ENCODE assay signal across 22 cellular contexts in genomic region chrX:13386636-13387035, GRCh38.
DNase-seq lines count a peak whose midpoint lies in the region; ATAC-seq and TF ChIP-seq lines count a peak whose summit lies in the region.
"Had no signal": no experiment of that assay in that cellular context is flagged by ENCODE, and none has a peak within 500 bp of the region (broad histone marks: within the 10 kb centered on the region; RNA-seq: fewer than 3 reads in every experiment).

No MANE protein-coding gene starts in this region.

- H3K27ac Mint-ChIP-seq in brain: peak overlapping the region in 3 of 5 experiments; percentile 82 to 94 (median 93)
- H3K27ac Mint-ChIP-seq in natural killer cell: peak overlapping the region; percentile 78 to 86
- H3K27ac Mint-ChIP-seq: activated B cell treated with CpG ODN at 0.5 μM for 24 hours; activated CD8-positive, alpha-beta memory T cell treated with anti-CD3 and anti-CD28 coated beads, Interleukin-2, amount 10 ng/mL, durations not matched to agents 7 days and 5 days; activated naive CD4-positive, alpha-beta T cell treated with anti-CD3 and anti-CD28 coated beads, Interleukin-2, amount 10 ng/mL, durations not matched to agents 7 days and 5 days had no signal

- intact Hi-C loops in natural killer cell (cut with micrococcal nuclease): loop anchor here (5.0 kb wide), 1 partner anchor 294 kb away; no protein-coding TSS in a partner anchor

- H3K36me3 Mint-ChIP-seq in brain (peaks cover 12% of the 10 kb centered on the region), natural killer cell (no peaks in the 10 kb centered on the region)
- H3K36me3 Mint-ChIP-seq: activated naive CD4-positive, alpha-beta T cell treated with anti-CD3 and anti-CD28 coated beads, Interleukin-2, amount 10 ng/mL, durations not matched to agents 7 days and 5 days had no signal

- DNase-seq in COLO829 (ENCODE audit: low spot score) (peak; percentile 96), NCI-H69 (lab: John Stamatoyannopoulos, UW) (peak; percentile 34), natural killer cell (no peak), AML-193 (lab: John Stamatoyannopoulos, UW) (no peak), NCI-H2227 treated with DMSO at 0.1 percent for 48 hours (lab: John Stamatoyannopoulos, UW) (no peak), activated gamma-delta T cell treated with Interleukin-2 at 50 U/mL for 16 hours (no peak)
- DNase-seq: activated B cell treated with CpG ODN at 0.5 μM for 24 hours; activated CD8-positive, alpha-beta memory T cell treated with anti-CD3 and anti-CD28 coated beads, Interleukin-2, amount 10 ng/mL, durations not matched to agents 7 days and 5 days; activated naive CD4-positive, alpha-beta T cell treated with anti-CD3 and anti-CD28 coated beads, Interleukin-2, amount 10 ng/mL, durations not matched to agents 7 days and 5 days; head of caudate nucleus; KBM-7; MM.1S; mucosa of descending colon; NCI-H2029 treated with DMSO at 0.1 percent for 48 hours; NCI-H345; NCI-H748 treated with DMSO at 0.1 percent for 48 hours; psoas muscle; stimulated activated CD4-positive, alpha-beta T cell treated with anti-CD3 and anti-CD28 coated beads, Interleukin-15, amount 100 ng/mL, for 24 hours; stimulated activated naive CD4-positive, alpha-beta T cell; T-helper 9 cell had no signal

- no peaks in the 10 kb centered on the region for H3K27me3 Mint-ChIP-seq in brain
- H3K27me3 Mint-ChIP-seq in natural killer cell (ENCODE audit: low read depth in 2 of 2): no peaks in the 10 kb centered on the region
- H3K27me3 Mint-ChIP-seq: activated B cell treated with CpG ODN at 0.5 μM for 24 hours; activated CD8-positive, alpha-beta memory T cell treated with anti-CD3 and anti-CD28 coated beads, Interleukin-2, amount 10 ng/mL, durations not matched to agents 7 days and 5 days; activated naive CD4-positive, alpha-beta T cell treated with anti-CD3 and anti-CD28 coated beads, Interleukin-2, amount 10 ng/mL, durations not matched to agents 7 days and 5 days had no signal

- H3K9me3 Mint-ChIP-seq in brain (peaks cover 2 to 15% (median 7%) of the 10 kb centered on the region in 5 experiments), natural killer cell (peaks cover 0 to 4% of the 10 kb centered on the region in 2 donors)

- TF ChIP-seq CTCF in brain (conservative IDR thresholded peaks at IDR 0.05): no peak
- TF ChIP-seq CTCF in natural killer cell (IDR thresholded peaks at IDR 0.05): no peak

- ATAC-seq in natural killer cell: no peak
- no peak for ATAC-seq in HG03442 (IDR thresholded peaks at IDR 0.05; ENCODE audit: unreplicated experiment)
- ATAC-seq: activated CD8-positive, alpha-beta memory T cell treated with anti-CD3 and anti-CD28 coated beads, Interleukin-2, amount 10 ng/mL, durations not matched to agents 7 days and 5 days; mucosa of descending colon; psoas muscle had no signal

- H3K4me3 Mint-ChIP-seq in brain: peak overlapping the region in 2 of 5 experiments; percentile 6 to 12
- no peak overlapping the region for H3K4me3 Mint-ChIP-seq in natural killer cell
- H3K4me3 Mint-ChIP-seq: activated B cell treated with CpG ODN at 0.5 μM for 24 hours; activated CD8-positive, alpha-beta memory T cell treated with anti-CD3 and anti-CD28 coated beads, Interleukin-2, amount 10 ng/mL, durations not matched to agents 7 days and 5 days; activated naive CD4-positive, alpha-beta T cell treated with anti-CD3 and anti-CD28 coated beads, Interleukin-2, amount 10 ng/mL, durations not matched to agents 7 days and 5 days had no signal

- H3K4me1 Mint-ChIP-seq in brain (peaks cover 65% of the 10 kb centered on the region), natural killer cell (peaks cover 21 to 34% of the 10 kb centered on the region in 2 donors)

Comparison
In these comparisons a context has a peak if more than half of its experiments do, and no peak if none do; other contexts are left out.
1. DNase-seq: peak in COLO829 (single experiment) and NCI-H69 (single experiment); none in natural killer cell (single experiment), AML-193 (0 of 2), NCI-H2227 treated with DMSO at 0.1 percent for 48 hours (single experiment) and activated gamma-delta T cell treated with Interleukin-2 at 50 U/mL for 16 hours (single experiment).